ENCODE assay signal across 24 cellular contexts in the genomic region with DNA sequence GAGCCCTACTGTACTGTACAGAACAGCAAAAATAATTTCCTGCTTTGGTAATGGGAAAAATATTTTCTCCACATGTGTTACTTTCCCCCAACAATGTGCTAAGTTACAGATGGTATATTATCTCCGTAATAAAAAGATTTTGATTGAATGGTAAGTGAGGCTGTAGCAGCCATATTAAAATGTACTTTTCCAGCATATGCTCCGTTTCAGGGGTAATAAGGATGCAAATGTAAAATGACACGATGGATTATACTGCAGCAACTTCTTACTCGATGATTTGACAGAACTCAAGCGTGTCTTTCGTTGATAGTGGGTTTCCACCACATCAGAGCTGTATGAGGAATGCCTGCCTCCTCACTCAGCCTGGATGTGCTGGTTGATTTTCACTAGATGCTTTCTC.
"Had no signal": no experiment of that assay in that cellular context is flagged by ENCODE, and none has a peak within 500 bp of the region (broad histone marks: within the 10 kb centered on the region; RNA-seq: fewer than 3 reads in every experiment).

No MANE protein-coding gene starts in this region.

- H3K27ac ChIP-seq: foreskin keratinocyte, hepatocyte, neutrophil, sigmoid colon, suprapubic skin, thyroid gland had no signal

- H3K27me3 ChIP-seq: dorsolateral prefrontal cortex, foreskin keratinocyte, hepatocyte, neutrophil, sigmoid colon, suprapubic skin, thyroid gland had no signal

- H3K4me3 ChIP-seq: dorsolateral prefrontal cortex, hepatocyte, lung, sigmoid colon, smooth muscle cell, suprapubic skin, thyroid gland had no signal

- FAIRE-seq: endometrium, urothelium cell line had no signal

- H3K36me3 ChIP-seq: neutrophil, sigmoid colon, suprapubic skin, thyroid gland had no signal

- H3K27ac Mint-ChIP-seq: naive thymus-derived CD4-positive, alpha-beta T cell; nephron progenitor cell; stimulated activated effector memory CD8-positive, alpha-beta T cell treated with anti-CD3 and anti-CD28 coated beads, Interleukin-12 subunit alpha, Interleukin-12 subunit beta, amount 100 ng/mL, for 72 hours; type B pancreatic cell had no signal

- H2AFZ ChIP-seq: hepatocyte had no signal

- DNase-seq: cortex of kidney; dorsolateral prefrontal cortex; effector CD8-positive, alpha-beta T cell; foreskin keratinocyte; left colon; left ventricle myocardium superior; mesenchymal stem cell; midbrain; naive thymus-derived CD4-positive, alpha-beta T cell; nephron progenitor cell; sigmoid colon; stimulated activated CD4-positive, alpha-beta T cell treated with anti-CD3 and anti-CD28 coated beads, Interleukin-4, amount 100 ng/mL, for 1 hour; stimulated activated CD8-positive, alpha-beta memory T cell treated with anti-CD3 and anti-CD28 coated beads, Interleukin-4, amount 100 ng/mL, for 48 hours; stimulated activated naive CD8-positive, alpha-beta T cell treated with anti-CD3 and anti-CD28 coated beads, Interleukin-15, Interleukin-2, amounts not matched to agents 100 U/mL and 50 U/mL, for 24 hours; thyroid gland had no signal

- H3K36me3 Mint-ChIP-seq: naive thymus-derived CD4-positive, alpha-beta T cell; stimulated activated effector memory CD8-positive, alpha-beta T cell treated with anti-CD3 and anti-CD28 coated beads, Interleukin-12 subunit alpha, Interleukin-12 subunit beta, amount 100 ng/mL, for 72 hours; type B pancreatic cell had no signal

- ATAC-seq: foreskin keratinocyte; left colon; left ventricle myocardium superior; naive thymus-derived CD4-positive, alpha-beta T cell; stimulated activated naive CD8-positive, alpha-beta T cell treated with anti-CD3 and anti-CD28 coated beads, Interleukin-15, Interleukin-2, amounts not matched to agents 100 U/mL and 50 U/mL, for 24 hours had no signal

- H3K9me3 ChIP-seq: neutrophil, sigmoid colon, suprapubic skin, thyroid gland had no signal

- H3K9me3 Mint-ChIP-seq: nephron progenitor cell; stimulated activated effector memory CD8-positive, alpha-beta T cell treated with anti-CD3 and anti-CD28 coated beads, Interleukin-12 subunit alpha, Interleukin-12 subunit beta, amount 100 ng/mL, for 72 hours; type B pancreatic cell had no signal

- H3K4me3 Mint-ChIP-seq: naive thymus-derived CD4-positive, alpha-beta T cell; nephron progenitor cell; stimulated activated effector memory CD8-positive, alpha-beta T cell treated with anti-CD3 and anti-CD28 coated beads, Interleukin-12 subunit alpha, Interleukin-12 subunit beta, amount 100 ng/mL, for 72 hours; type B pancreatic cell had no signal

- H3K79me2 ChIP-seq: hepatocyte had no signal

- H3K4me1 Mint-ChIP-seq: naive thymus-derived CD4-positive, alpha-beta T cell; stimulated activated effector memory CD8-positive, alpha-beta T cell treated with anti-CD3 and anti-CD28 coated beads, Interleukin-12 subunit alpha, Interleukin-12 subunit beta, amount 100 ng/mL, for 72 hours had no signal

- H3K27me3 Mint-ChIP-seq: type B pancreatic cell had no signal

- H3K4me2 ChIP-seq: hepatocyte, smooth muscle cell had no signal
